9 cellular contexts compared by ENCODE assay signal in genomic region chr6:137903933-137904821, GRCh38. TPM values are rescaled to one million over a fixed set of nuclear protein-coding genes. Genes with fewer than 3 reads are reported as not detected.
DNase-seq lines count a peak whose midpoint lies in the region; ATAC-seq, FAIRE-seq and TF ChIP-seq lines count a peak whose summit lies in the region.
"Had no signal": no experiment of that assay in that cellular context is flagged by ENCODE, and none has a peak within 500 bp of the region (broad histone marks: within the 10 kb centered on the region; RNA-seq: fewer than 3 reads in every experiment).

No MANE protein-coding gene starts in this region.

- ATAC-seq in HG03139 (IDR thresholded peaks at IDR 0.05; ENCODE audit: unreplicated experiment) (peak; percentile 75), HepG2 (peak; percentile 81)

- no peak overlapping the region for H2AFZ ChIP-seq in HepG2 (ENCODE audit: low read length)

- no peaks in the 10 kb centered on the region for H3K79me2 ChIP-seq in HepG2 (ENCODE audit: insufficient read depth, low read length)

- in situ Hi-C loops in HepG2 (cut with HindIII; ENCODE audit: extremely low pct_ligation_motif_present, low pct_unique_long_range_greater_than_20kb) = no loop called here

- H3K27ac ChIP-seq in HepG2 (ENCODE audit: extremely low read length, insufficient read depth, low read length) = no peak overlapping the region
- H3K27ac ChIP-seq in right atrium auricular region = no peak overlapping the region

- intact Hi-C loops in HepG2 (cut with micrococcal nuclease; ENCODE audit: unreplicated experiment) = no loop called here

- H3K4me2 ChIP-seq in HepG2 (ENCODE audit: low read depth, low read length) = no peak overlapping the region; the same call in 1 of the 2 replicates

- H3K36me3 ChIP-seq in HepG2 (replicated peaks in 1 of 2; ENCODE audit: control insufficient read depth in 1 of 2, insufficient read depth in 2 of 2, low read length in 2 of 2) (no peaks in the 10 kb centered on the region), right atrium auricular region (no peaks in the 10 kb centered on the region)

- FAIRE-seq in HepG2 (lab: Jason Lieb, UNC) = no peak
- FAIRE-seq: G401.6 had no signal

- TF ChIP-seq POLR2A in GM19193 (IDR thresholded peaks at IDR 0.05; ENCODE audit: extremely low read depth, insufficient read depth, insufficient read length) = peak; percentile 25
- no peak for TF ChIP-seq POLR2A in HepG2 (IDR thresholded peaks at IDR 0.05; ENCODE audit: insufficient read depth in 1 of 2, low read depth in 2 of 2, low read length in 2 of 2)

- H4K20me1 ChIP-seq in HepG2 (ENCODE audit: insufficient read depth, low read length) = no peaks in the 10 kb centered on the region

- 55% methylated on average over 12 of the region's 12 CpGs for WGBS in HepG2 (ENCODE audit: low lambda C conversion rate)

- no peaks in the 10 kb centered on the region for H3K27me3 ChIP-seq in HepG2 (ENCODE audit: control insufficient read depth in 1 of 2, insufficient read depth in 2 of 2, low read length in 2 of 2)
- no peaks in the 10 kb centered on the region for H3K27me3 ChIP-seq in right atrium auricular region

- TF ChIP-seq CTCF in AG10803 (conservative IDR thresholded peaks at IDR 0.05; ENCODE audit: low read length) (no peak), HepG2 (CRISPR knock-in tag; IDR thresholded peaks at IDR 0.05) (no peak), right atrium auricular region (IDR thresholded peaks at IDR 0.05) (no peak)

- TF ChIP-seq RAD21 in HepG2 (CRISPR knock-in tag; IDR thresholded peaks at IDR 0.05) = no peak

- peaks cover 18% of the 10 kb centered on the region for H3K4me1 ChIP-seq in HepG2 (ENCODE audit: insufficient read depth, low read length)
- no peaks in the 10 kb centered on the region for H3K4me1 ChIP-seq in right atrium auricular region

- CTCF ChIA-PET in HepG2 (lab: Yijun Ruan, JAX; ENCODE audit: low intra/inter-chr PET ratio, low total read pairs) = no interaction called here

- no TSS peak for BruUV-seq in HepG2 (replicated peaks; lab: Mats Ljungman, UMichigan)

- no peak overlapping the region for H3K9ac ChIP-seq in HepG2 (ENCODE audit: insufficient read depth, low read depth, low read length)

- TF ChIP-seq EP300 in HepG2 (IDR thresholded peaks at IDR 0.05; ENCODE audit: low read depth in 2 of 2, low read length in 2 of 2) (no peak), HepG2 (CRISPR knock-in tag; IDR thresholded peaks at IDR 0.05; ENCODE audit: borderline replicate concordance) (no peak)

- POLR2A ChIA-PET in HepG2 (lab: Yijun Ruan, JAX) = no interaction called here

- DNase-seq in AG10803 (ENCODE audit: low read depth) = peak; percentile 53
- DNase-seq in activated CD4-positive, alpha-beta T cell treated with anti-CD3 and anti-CD28 coated beads for 48 hours = peak; percentile 73
- peak; percentile 30 for DNase-seq in HepG2 (ENCODE audit: low spot score)
- no peak for DNase-seq in Ammon's horn (ENCODE audit: low spot score)
- DNase-seq in right atrium auricular region (ENCODE audit: low spot score) = no peak
- DNase-seq in middle frontal gyrus (ENCODE audit: extremely low spot score, low spot score) = no peak

- H3K4me3 ChIP-seq in AG10803 (ENCODE audit: low read length) (no peak overlapping the region), HepG2 (replicated peaks in 1 of 3; ENCODE audit: insufficient read depth in 1 of 3, low read depth in 2 of 3, low read length in 3 of 3) (no peak overlapping the region), right atrium auricular region (no peak overlapping the region)

- H3K9me3 ChIP-seq in HepG2 (ENCODE audit: low read length) (no peaks in the 10 kb centered on the region), right atrium auricular region (no peaks in the 10 kb centered on the region)

TF ChIP-seq in HepG2, 621 proteins besides CTCF, POLR2A, EP300 and RAD21 (continues in another document):
- TF ChIP-seq CEBPB (IDR thresholded peaks at IDR 0.05; ENCODE audit: borderline replicate concordance, low read depth, low read length) (peak; percentile 98), TRAFD1 (CRISPR knock-in tag; IDR thresholded peaks at IDR 0.05; ENCODE audit: borderline replicate concordance) (no peak), ATF4 (CRISPR knock-in tag; IDR thresholded peaks at IDR 0.05) (peak in 1 of 2 experiments; percentile 97; a peak in 2 of 4 replicates), ZBTB7B (CRISPR knock-in tag; IDR thresholded peaks at IDR 0.05) (no peak), ZNF512B (CRISPR knock-in tag; IDR thresholded peaks at IDR 0.05; ENCODE audit: borderline replicate concordance) (no peak), ATF7 (IDR thresholded peaks at IDR 0.05) (peak; percentile 37; the same call in 1 of the 2 replicates), ATF7 (CRISPR knock-in tag; IDR thresholded peaks at IDR 0.05) (no peak), NR3C1 (CRISPR knock-in tag; IDR thresholded peaks at IDR 0.05) (no peak), SALL1 (CRISPR knock-in tag; IDR thresholded peaks at IDR 0.05) (peak; percentile 18; the same call in 1 of the 2 replicates), ZNF12 (CRISPR knock-in tag; IDR thresholded peaks at IDR 0.05) (peak; percentile 22; the same call in 1 of the 2 replicates), POLR2AphosphoS5 (IDR thresholded peaks at IDR 0.05; ENCODE audit: low read depth, low read length) (no peak), GATAD2A (CRISPR knock-in tag; IDR thresholded peaks at IDR 0.05) (peak; percentile 66)

RNA-seq across cellular contexts. Expression of gene TNFAIP3, which starts 37.1 kb away (rescaled TPM):
- total RNA-seq in HepG2 (2016; rRNA removed; fragmentation: Illumina TruSeq; extraction: Trizol) (24.7 and 28.2 TPM in 2 replicates), right atrium auricular region (10 to 100 TPM in 1 of 2 donors, 1 to 10 TPM in 1; 8.5 to 14.5 TPM)
- 2.2 and 2.6 TPM in 2 replicates for total RNA-seq in HepG2 (2016; cell fraction: cytosol; rRNA removed; fragmentation: Illumina TruSeq; extraction: Trizol; ENCODE audit: low read depth)
- total RNA-seq in HepG2 (2016; cell fraction: insoluble cytoplasmic fraction; rRNA removed; fragmentation: Illumina TruSeq; extraction: Trizol) = 18.9 and 27.7 TPM in 2 replicates
- total RNA-seq in HepG2 (2016; cell fraction: membrane; rRNA removed; fragmentation: Illumina TruSeq; extraction: Trizol) = 8.2 and 8.6 TPM in 2 replicates
- 61.9 and 64.1 TPM in 2 replicates for total RNA-seq in HepG2 (2016; cell fraction: nucleus; rRNA removed; fragmentation: Illumina TruSeq; extraction: Trizol)
- 47.1 and 49.6 TPM in 2 replicates for polyA plus RNA-seq in HepG2 (2011; rRNA removed)
- 22.2 and 24.7 TPM in 2 replicates for polyA plus RNA-seq in HepG2 (2011; cell fraction: cytosol; rRNA removed)
- 144 and 150 TPM in 2 replicates for polyA plus RNA-seq in HepG2 (2011; cell fraction: nucleus; rRNA removed)
- polyA plus RNA-seq in HepG2 (2012) = 30.0 and 33.6 TPM in 2 replicates
- polyA plus RNA-seq in HepG2 (2016; cell fraction: cytosol; fragmentation: Illumina TruSeq; extraction: Trizol; ENCODE audit: low read depth) = 1.00 and 1.1 TPM in 2 replicates
- polyA plus RNA-seq in HepG2 (2016; cell fraction: insoluble cytoplasmic fraction; fragmentation: Illumina TruSeq; extraction: Trizol; ENCODE audit: low read depth) = 21.4 and 27.8 TPM in 2 replicates
- 3.4 and 4.2 TPM in 2 replicates for polyA plus RNA-seq in HepG2 (2016; cell fraction: membrane; fragmentation: Illumina TruSeq; extraction: Trizol; ENCODE audit: low read depth)
- polyA plus RNA-seq in HepG2 (2016; cell fraction: nucleus; fragmentation: Illumina TruSeq; extraction: Trizol; ENCODE audit: insufficient read depth, low read depth) = 121 and 138 TPM in 2 replicates
- polyA minus RNA-seq in HepG2 (2011; rRNA and poly(A)+ RNA removed; ENCODE audit: low replicate concordance) = 2.9 and 35.1 TPM in 2 replicates
- 30.0 and 32.5 TPM in 2 replicates for polyA minus RNA-seq in HepG2 (2011; cell fraction: cytosol; rRNA and poly(A)+ RNA removed)
- polyA minus RNA-seq in HepG2 (2011; cell fraction: nucleus; rRNA and poly(A)+ RNA removed) = 52.7 and 61.8 TPM in 2 replicates

Comparison
In these comparisons a context has a peak if more than half of its experiments do, and no peak if none do; other contexts are left out.
1. DNase-seq: peak in AG10803 (single experiment), activated CD4-positive, alpha-beta T cell treated with anti-CD3 and anti-CD28 coated beads for 48 hours (single experiment) and HepG2 (single experiment); none in Ammon's horn (single experiment), right atrium auricular region (single experiment) and middle frontal gyrus (single experiment).